28 cellular contexts compared by ENCODE assay signal in genomic region chr5:109089191-109089590, GRCh38.
"Had no signal": no experiment of that assay in that cellular context is flagged by ENCODE, and none has a peak within 500 bp of the region (broad histone marks: within the 10 kb centered on the region; RNA-seq: fewer than 3 reads in every experiment).

No MANE protein-coding gene starts in this region.

- H3K36me3 ChIP-seq: lower lobe of right lung, neural progenitor cell, neutrophil, sigmoid colon, uterus had no signal

- ATAC-seq: left cardiac atrium; left lobe of liver; lower lobe of right lung; natural killer cell; right cardiac atrium; stimulated activated memory B cell treated with anti-CD40 and anti-IgM and Interleukin-4, amounts not matched to agents 10 μg/mL and 1 μg/mL and 100 μg/mL, for 72 hours; stimulated activated naive CD8-positive, alpha-beta T cell treated with anti-CD3 and anti-CD28 coated beads, Interleukin-15, amount 100 ng/mL, for 72 hours had no signal

- H3K27ac ChIP-seq: hepatocyte, lower lobe of right lung, neural progenitor cell, neutrophil, parathyroid adenoma, sigmoid colon, spleen, tibial nerve, uterus had no signal

- H3K9ac ChIP-seq: neural progenitor cell, parathyroid adenoma had no signal

- H3K9me3 ChIP-seq: lower lobe of right lung, neutrophil, sigmoid colon, spleen, tibial nerve, uterus had no signal

- H3K79me2 ChIP-seq: hepatocyte, parathyroid adenoma had no signal

- H3K4me2 ChIP-seq: hepatocyte, neural progenitor cell had no signal

- H2AFZ ChIP-seq: hepatocyte, neural progenitor cell, parathyroid adenoma had no signal

- DNase-seq: kidney glomerular epithelial cell; left cardiac atrium; lower lobe of right lung; mammary epithelial cell; mesendoderm; naive B cell; natural killer cell; nephron progenitor cell; occipital lobe; retina; right cardiac atrium; sigmoid colon; small intestine; spleen; stimulated activated CD4-positive, alpha-beta T cell treated with anti-CD3 and anti-CD28 coated beads, Interleukin-4, amount 100 ng/mL, for 24 hours; stimulated activated CD8-positive, alpha-beta memory T cell treated with anti-CD3 and anti-CD28 coated beads, Interleukin-4, amount 100 ng/mL, for 48 hours; stimulated activated naive CD4-positive, alpha-beta T cell treated with Interleukin-2 at 50 U/mL for 16 hours; stimulated activated naive CD8-positive, alpha-beta T cell treated with anti-CD3 and anti-CD28 coated beads, Interleukin-15, amount 100 ng/mL, for 72 hours; substantia nigra; uterus had no signal

- H3K4me1 ChIP-seq: lower lobe of right lung, parathyroid adenoma, sigmoid colon, spleen, tibial nerve, uterus had no signal

- H3K4me3 ChIP-seq: hepatocyte, lower lobe of right lung, neural progenitor cell, sigmoid colon, spleen, tibial nerve, uterus had no signal

- FAIRE-seq: keratinocyte, small intestine had no signal

- H3K27me3 ChIP-seq: hepatocyte, neural progenitor cell, neutrophil, sigmoid colon, spleen, tibial nerve, uterus had no signal
